23 cellular contexts compared by ENCODE assay signal in genomic region chr13:91326156-91326555, GRCh38. TPM values are rescaled to one million over a fixed set of nuclear protein-coding genes. Genes with fewer than 3 reads are reported as not detected.
DNase-seq lines count a peak whose midpoint lies in the region; ATAC-seq, FAIRE-seq and TF ChIP-seq lines count a peak whose summit lies in the region.
"Had no signal": no experiment of that assay in that cellular context is flagged by ENCODE, and none has a peak within 500 bp of the region (broad histone marks: within the 10 kb centered on the region; RNA-seq: fewer than 3 reads in every experiment).

No MANE protein-coding gene starts in this region.

- H3K9ac ChIP-seq in PC-3 (ENCODE audit: low read length) = no peak overlapping the region
- H3K9ac ChIP-seq in K562 (ENCODE audit: insufficient read depth in 1 of 2, low read depth in 2 of 2, low read length in 2 of 2) = no peak overlapping the region
- H3K9ac ChIP-seq in endothelial cell of umbilical vein (replicated peaks; ENCODE audit: extremely low read depth, insufficient read depth, low read length) = no peak overlapping the region
- H3K9ac ChIP-seq: BLaER1 had no signal

- H3K4me1 ChIP-seq in PC-3 (ENCODE audit: insufficient read depth, low read length) (0 out of 2 replicates have a peak, but pooled peaks cover 3% of the 10 kb centered on the region), K562 (replicated peaks in 1 of 2; ENCODE audit: control insufficient read depth in 2 of 2, insufficient read depth in 2 of 2, low read length in 2 of 2) (no peaks in the 10 kb centered on the region), endothelial cell of umbilical vein (ENCODE audit: control insufficient read depth, extremely low read depth, insufficient read depth, low read length) (peaks cover 9% of the 10 kb centered on the region)
- H3K4me1 ChIP-seq: BE2C, BLaER1, Caco-2 had no signal

- CTCF ChIA-PET in PC-3 (lab: Charles Lee) = no interaction called here
- CTCF ChIA-PET in K562 (lab: Yijun Ruan, JAX; ENCODE audit: low intra/inter-chr PET ratio) = no interaction called here
- CTCF ChIA-PET in endothelial cell of umbilical vein (lab: Charles Lee) = interaction anchor here (0.7 to 2.4 kb wide), 13 partner anchors 8 to 80 kb away, joined by 3 to 16 read pairs (median 4); partner anchors contain the start of gene MIR17HG

- dilution Hi-C loops in endothelial cell of umbilical vein (cut with MboI; ENCODE audit: extremely low pct_ligation_motif_present, low sequenced_read_pairs) = no loop called here

- no peaks in the 10 kb centered on the region for H3K36me3 ChIP-seq in PC-3 (ENCODE audit: low read depth, low read length)
- no peaks in the 10 kb centered on the region for H3K36me3 ChIP-seq in K562 (ENCODE audit: control insufficient read depth, insufficient read depth, low read length)
- no peaks in the 10 kb centered on the region for H3K36me3 ChIP-seq in endothelial cell of umbilical vein (ENCODE audit: control insufficient read depth in 2 of 2, extremely low read depth in 1 of 2, insufficient read depth in 2 of 2, low read length in 2 of 2)
- H3K36me3 ChIP-seq: BE2C, BLaER1 had no signal

- H3K4me2 ChIP-seq in PC-3 (ENCODE audit: low read length) (no peak overlapping the region), K562 (ENCODE audit: insufficient read depth, low read length) (no peak overlapping the region), endothelial cell of umbilical vein (ENCODE audit: insufficient read depth, low read length) (peak overlapping the region; percentile 45)
- H3K4me2 ChIP-seq: BLaER1 had no signal

- ATAC-seq in PC-3 = peak; percentile 29; the same call in 1 of the 2 replicates
- ATAC-seq in K562 = no peak
- ATAC-seq: CD8-positive, alpha-beta T cell had no signal

- H4K20me1 ChIP-seq in PC-3 (ENCODE audit: low read length) (no peaks in the 10 kb centered on the region), K562 (replicated peaks; ENCODE audit: control insufficient read depth, insufficient read depth, low read length) (no peaks in the 10 kb centered on the region), endothelial cell of umbilical vein (replicated peaks; ENCODE audit: control insufficient read depth, extremely low read depth, insufficient read depth, low read length) (no peaks in the 10 kb centered on the region)
- H4K20me1 ChIP-seq: BLaER1 had no signal

- no peak for TF ChIP-seq POLR2A in K562 (conservative IDR thresholded peaks at IDR 0.05)
- TF ChIP-seq POLR2A in endothelial cell of umbilical vein (IDR thresholded peaks at IDR 0.05; ENCODE audit: low read depth, low read length) = no peak

- H3K9me3 ChIP-seq in PC-3 (ENCODE audit: low read length) (no peaks in the 10 kb centered on the region), K562 (replicated peaks; ENCODE audit: control insufficient read depth, insufficient read depth, low read depth, low read length) (no peaks in the 10 kb centered on the region), endothelial cell of umbilical vein (replicated peaks; ENCODE audit: control insufficient read depth, insufficient read depth, low read length) (no peaks in the 10 kb centered on the region)
- H3K9me3 ChIP-seq: BE2C, Caco-2 had no signal

- H2AFZ ChIP-seq in PC-3 (ENCODE audit: low read length) = no peak overlapping the region
- H2AFZ ChIP-seq in K562 (ENCODE audit: low read depth, low read length) = no peak overlapping the region
- no peak overlapping the region for H2AFZ ChIP-seq in endothelial cell of umbilical vein (ENCODE audit: low read depth, low read length)

- H3F3A ChIP-seq in PC-3 (ENCODE audit: low read length, unreplicated experiment) = no peaks in the 10 kb centered on the region

- peaks cover 17% of the 10 kb centered on the region; the same call in 1 of the 2 replicates for H3K27me3 ChIP-seq in PC-3 (ENCODE audit: low read length)
- H3K27me3 ChIP-seq in K562 (ENCODE audit: control insufficient read depth in 2 of 2, insufficient read depth in 2 of 2, low read length in 2 of 2) = no peaks in the 10 kb centered on the region
- no peaks in the 10 kb centered on the region for H3K27me3 ChIP-seq in endothelial cell of umbilical vein (ENCODE audit: control insufficient read depth in 2 of 2, insufficient read depth in 2 of 2, low read length in 2 of 2)
- H3K27me3 ChIP-seq: BLaER1 had no signal

- TF ChIP-seq EP300 in K562 (IDR thresholded peaks at IDR 0.05; ENCODE audit: low read length) = no peak

- FAIRE-seq in K562 (lab: Jason Lieb, UNC) = no peak
- FAIRE-seq in endothelial cell of umbilical vein (lab: Jason Lieb, UNC) = peak; percentile 77
- FAIRE-seq: A204.1, G401.6, GM12891, GM19239 had no signal

- TF ChIP-seq RAD21 in K562 (CRISPR knock-in tag; conservative IDR thresholded peaks at IDR 0.05 in 1 of 2, IDR thresholded peaks at IDR 0.05 in 1 of 2) = no peak

- WGBS in K562 (ENCODE audit: insufficient coverage, low coverage, missing lambda C conversion rate) = under 1% methylated on average over 7 of the region's 7 CpGs

- no peak for TF ChIP-seq CTCF in PC-3 (conservative IDR thresholded peaks at IDR 0.05; ENCODE audit: low read depth, low read length)
- no peak for TF ChIP-seq CTCF in K562 (IDR thresholded peaks at IDR 0.05 in 2 of 3, conservative IDR thresholded peaks at IDR 0.05 in 1 of 3; ENCODE audit: insufficient read depth in 2 of 3, low read depth in 1 of 3, low read length in 3 of 3)
- no peak for TF ChIP-seq CTCF in endothelial cell of umbilical vein (IDR thresholded peaks at IDR 0.05; ENCODE audit: extremely low read depth in 1 of 2, insufficient read depth in 1 of 2, low read depth in 1 of 2, low read length in 2 of 2)

- DNase-seq in PC-3 (peak; percentile 23), K562 (ENCODE audit: extremely low read depth in 1 of 4, low spot score in 3 of 4) (no peak), endothelial cell of umbilical vein (ENCODE audit: low read depth, low spot score) (peak; percentile 75), lung microvascular endothelial cell (ENCODE audit: low read depth in 2 of 2) (peak; percentile 40 to 83), cardiac septum (ENCODE audit: low spot score) (no peak), CD1c-positive myeloid dendritic cell (ENCODE audit: extremely low spot score) (no peak), occipital lobe (lab: John Stamatoyannopoulos, UW) (no peak)
- DNase-seq in activated CD4-positive, CD25-positive, alpha-beta regulatory T cell treated with anti-CD3 and anti-CD28 coated beads, Interleukin-2, amount 50 U/mL, for 72 hours = no peak
- DNase-seq: 8988T; ACHN; BE2C; C1 segment of cervical spinal cord; Caco-2; Calu3; CD4-positive, alpha-beta T cell; CD8-positive, alpha-beta T cell; DMS79 treated with DMSO at 0.1 percent for 48 hours; GF-D8 had no signal

- BruUV-seq in PC-3 (replicated peaks; lab: Mats Ljungman, UMichigan) (no TSS peak), K562 (replicated peaks; lab: Mats Ljungman, UMichigan) (no TSS peak), endothelial cell of umbilical vein (replicated peaks; lab: Mats Ljungman, UMichigan) (no TSS peak)

- in situ Hi-C loops in K562 (cut with MboI) = no loop called here

- no peak overlapping the region for H3K4me3 ChIP-seq in PC-3 (ENCODE audit: low read length)
- H3K4me3 ChIP-seq in K562 = no peak overlapping the region
- peak overlapping the region in 1 of 3 experiments; percentile 32 for H3K4me3 ChIP-seq in endothelial cell of umbilical vein (replicated peaks in 1 of 3; ENCODE audit: insufficient read depth in 1 of 3, low read depth in 1 of 3, low read length in 3 of 3)
- H3K4me3 ChIP-seq: BLaER1 had no signal

- H3K9me2 ChIP-seq in PC-3 (replicated peaks; ENCODE audit: low read length) = no peaks in the 10 kb centered on the region

- no peak overlapping the region for H3K27ac ChIP-seq in PC-3 (ENCODE audit: low read length)
- no peak overlapping the region for H3K27ac ChIP-seq in K562 (ENCODE audit: extremely low read depth, low read depth, low read length)
- no peak overlapping the region for H3K27ac ChIP-seq in endothelial cell of umbilical vein (ENCODE audit: insufficient read depth, low read depth, low read length)
- H3K27ac ChIP-seq: BLaER1 had no signal

- no peaks in the 10 kb centered on the region for H3K9me1 ChIP-seq in K562 (ENCODE audit: control insufficient read depth, insufficient read depth, low read length)
- no peaks in the 10 kb centered on the region for H3K9me1 ChIP-seq in endothelial cell of umbilical vein (replicated peaks; ENCODE audit: control insufficient read depth, extremely low read depth, insufficient read depth, low read length)

- intact Hi-C loops in PC-3 (cut with micrococcal nuclease) = no loop called here
- intact Hi-C loops in K562 (cut with micrococcal nuclease) = no loop called here
- intact Hi-C loops in endothelial cell of umbilical vein (cut with micrococcal nuclease) = no loop called here
- intact Hi-C loops in cardiac septum (cut with DNase I) = no loop called here

- POLR2A ChIA-PET in PC-3 (lab: Charles Lee; ENCODE audit: unreplicated experiment) = no interaction called here
- POLR2A ChIA-PET in K562 (lab: Yijun Ruan, JAX) = interaction anchor here (0.8 to 2.1 kb wide), 9 partner anchors 9 to 47 kb away, joined by 3 to 7 read pairs (median 5); no protein-coding TSS in a partner anchor
- POLR2A ChIA-PET in endothelial cell of umbilical vein (lab: Charles Lee) = no interaction called here

- H3K79me2 ChIP-seq in PC-3 (ENCODE audit: low read length) = no peaks in the 10 kb centered on the region
- no peaks in the 10 kb centered on the region for H3K79me2 ChIP-seq in K562 (ENCODE audit: control insufficient read depth, insufficient read depth, low read length)
- H3K79me2 ChIP-seq in endothelial cell of umbilical vein (ENCODE audit: control insufficient read depth, insufficient read depth, low read length) = no peaks in the 10 kb centered on the region

RNA-seq across cellular contexts. Expression of gene MIR17HG, which starts 21.3 kb away (rescaled TPM):
- 5.5 and 5.6 TPM in 2 replicates for total RNA-seq in PC-3 (2014; rRNA removed)
- total RNA-seq in K562 (2011; cell fraction: chromatin; rRNA removed; ENCODE audit: low replicate concordance) = 458 and 1,073 TPM in 2 replicates
- total RNA-seq in K562 (2011; cell fraction: nucleolus; rRNA removed) = 474 and 541 TPM in 2 replicates
- 882 and 1,501 TPM in 2 replicates for total RNA-seq in K562 (2011; cell fraction: nucleoplasm; rRNA removed)
- total RNA-seq in K562 (2014; rRNA removed) = 55.3 and 100 TPM in 2 replicates
- total RNA-seq in K562 (2014; rRNA removed; fragmentation: Illumina TruSeq; extraction: Trizol) = 177 and 218 TPM in 2 replicates
- total RNA-seq in K562 (2015; rRNA removed; fragmentation: Illumina TruSeq; extraction: Trizol) = 130 and 149 TPM in 2 replicates
- 77.8 and 106 TPM in 2 replicates for total RNA-seq in K562 (2021)
- polyA plus RNA-seq in K562 (2011; rRNA removed) = 147 and 182 TPM in 2 replicates
- polyA plus RNA-seq in K562 (2011; cell fraction: cytosol; rRNA removed) = 8.2 and 35.8 TPM in 2 replicates
- 165 and 195 TPM in 2 replicates for polyA plus RNA-seq in K562 (2011; cell fraction: nucleus; rRNA removed)
- polyA plus RNA-seq in K562 (2012) = 21.0 and 54.8 TPM in 2 replicates
- polyA plus RNA-seq in K562 (2014; fragmentation: Illumina TruSeq; extraction: Trizol) = 43.2 and 59.7 TPM in 2 replicates
- 10 to 100 TPM; 44.2 to 67.6 TPM for polyA plus RNA-seq in K562 (2014; fragmentation: Nextera tagmentation; extraction: Ambion mirVana)
- polyA plus RNA-seq in K562 (2014; rRNA removed) = 77.9 and 119 TPM in 2 replicates
- 251 and 360 TPM in 2 replicates for polyA minus RNA-seq in K562 (2011; rRNA and poly(A)+ RNA removed)
- 17.0 and 22.7 TPM in 2 replicates for polyA minus RNA-seq in K562 (2011; cell fraction: cytosol; rRNA and poly(A)+ RNA removed)
- polyA minus RNA-seq in K562 (2011; cell fraction: nucleus; rRNA and poly(A)+ RNA removed) = 714 and 1,502 TPM in 2 replicates
- 9.1 and 9.5 TPM in 2 replicates for total RNA-seq in endothelial cell of umbilical vein
- polyA plus RNA-seq in endothelial cell of umbilical vein = 0.64 and 1.8 TPM in 2 replicates
- polyA plus RNA-seq in endothelial cell of umbilical vein (2011; cell fraction: cytosol; rRNA removed) = 0.43 and 0.65 TPM in 2 replicates
- polyA plus RNA-seq in endothelial cell of umbilical vein (2011; cell fraction: nucleus; rRNA removed) = 9.3 and 11.6 TPM in 2 replicates
- polyA plus RNA-seq in endothelial cell of umbilical vein (2012) = 1.7 and 1.8 TPM in 2 replicates
- 6.3 and 7.2 TPM in 2 replicates for polyA minus RNA-seq in endothelial cell of umbilical vein
- polyA minus RNA-seq in endothelial cell of umbilical vein (2011; cell fraction: cytosol; rRNA and poly(A)+ RNA removed) = 2.9 TPM
- polyA minus RNA-seq in endothelial cell of umbilical vein (2011; cell fraction: nucleus; rRNA and poly(A)+ RNA removed) = 42.9 and 44.5 TPM in 2 replicates
- total RNA-seq in lung microvascular endothelial cell = 4.8 and 14.3 TPM in 2 replicates
- total RNA-seq in cardiac septum = 0.65 TPM
- 67.1 TPM for total RNA-seq in occipital lobe

Comparison
In these comparisons a context has a peak if more than half of its experiments do, and no peak if none do; other contexts are left out.
1. DNase-seq: peak in PC-3 (single experiment), endothelial cell of umbilical vein (single experiment) and lung microvascular endothelial cell (2 of 2); none in K562 (0 of 4), cardiac septum (single experiment), activated CD4-positive, CD25-positive, alpha-beta regulatory T cell treated with anti-CD3 and anti-CD28 coated beads, Interleukin-2, amount 50 U/mL, for 72 hours (single experiment), CD1c-positive myeloid dendritic cell (single experiment) and occipital lobe (single experiment).